1 cellular context compared by ENCODE assay signal in genomic region chr17:21029032-21029431, GRCh38.
TF ChIP-seq lines count a peak whose summit lies in the region.

No MANE protein-coding gene starts in this region.

TF ChIP-seq in IMR-90, 13 proteins besides CTCF, POLR2A, EP300 and RAD21:
- TF ChIP-seq SMC3 (IDR thresholded peaks at IDR 0.05; ENCODE audit: low read depth, low read length) (no peak), BHLHE40 (IDR thresholded peaks at IDR 0.05; ENCODE audit: low read depth, low read length) (peak; percentile 91), RCOR1 (IDR thresholded peaks at IDR 0.05; ENCODE audit: insufficient replicate concordance, low read length) (no peak), CHD1 (IDR thresholded peaks at IDR 0.05; ENCODE audit: low read depth, low read length) (no peak), MAFK (IDR thresholded peaks at IDR 0.05; ENCODE audit: low read depth, low read length) (no peak), FOS (IDR thresholded peaks at IDR 0.05; ENCODE audit: low read depth, low read length) (peak; percentile 96), NFE2L2 (IDR thresholded peaks at IDR 0.05; ENCODE audit: low read depth, low read length) (no peak), RFX5 (IDR thresholded peaks at IDR 0.05; ENCODE audit: low read depth, low read length) (no peak), MAZ (IDR thresholded peaks at IDR 0.05; ENCODE audit: borderline replicate concordance, low read depth, low read length) (no peak), CEBPB (IDR thresholded peaks at IDR 0.05; ENCODE audit: low read depth, low read length) (peak; percentile 99), MXI1 (IDR thresholded peaks at IDR 0.05; ENCODE audit: borderline replicate concordance, low read depth, low read length) (no peak), ELK1 (IDR thresholded peaks at IDR 0.05; ENCODE audit: borderline replicate concordance, low read depth, low read length) (no peak)
- TF ChIP-seq, protein P1, sequence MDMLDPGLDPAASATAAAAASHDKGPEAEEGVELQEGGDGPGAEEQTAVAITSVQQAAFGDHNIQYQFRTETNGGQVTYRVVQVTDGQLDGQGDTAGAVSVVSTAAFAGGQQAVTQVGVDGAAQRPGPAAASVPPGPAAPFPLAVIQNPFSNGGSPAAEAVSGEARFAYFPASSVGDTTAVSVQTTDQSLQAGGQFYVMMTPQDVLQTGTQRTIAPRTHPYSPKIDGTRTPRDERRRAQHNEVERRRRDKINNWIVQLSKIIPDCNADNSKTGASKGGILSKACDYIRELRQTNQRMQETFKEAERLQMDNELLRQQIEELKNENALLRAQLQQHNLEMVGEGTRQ (IDR thresholded peaks at IDR 0.05; ENCODE audit: low read depth, low read length), result no peak
